In genomic region chr14:51978566-51979398, GRCh38 we compare ENCODE assay signal across 8 cellular contexts. TPM values are rescaled to one million over a fixed set of nuclear protein-coding genes. Genes with fewer than 3 reads are reported as not detected.
DNase-seq lines count a peak whose midpoint lies in the region; ATAC-seq lines count a peak whose summit lies in the region.

No MANE protein-coding gene starts in this region.

- intact Hi-C loops in left cardiac atrium (cut with DNase I) = loop anchor here in 1 of 2 donors (10.0 kb wide), 1 partner anchor 114 kb away; the partner anchor contains the start of gene GNG2

- peaks cover 5 to 6% (median 6%) of the 10 kb centered on the region in 3 donors for H3K4me1 Mint-ChIP-seq in T-cell
- peaks cover 8% of the 10 kb centered on the region for H3K4me1 Mint-ChIP-seq in activated naive CD8-positive, alpha-beta T cell treated with anti-CD3 and anti-CD28 coated beads, Interleukin-2, amount 50 U/mL, for 24 hours

- no peak overlapping the region for H3K27ac Mint-ChIP-seq in T-cell
- H3K27ac Mint-ChIP-seq in activated naive CD8-positive, alpha-beta T cell treated with anti-CD3 and anti-CD28 coated beads, Interleukin-2, amount 50 U/mL, for 24 hours = no peak overlapping the region

- ATAC-seq in T-cell (replicated peaks in 1 of 4) = peak; percentile 67 to 86 (median 78)
- ATAC-seq in activated naive CD8-positive, alpha-beta T cell treated with anti-CD3 and anti-CD28 coated beads, Interleukin-2, amount 50 U/mL, for 24 hours = peak; percentile 63
- peak; percentile 79 to 81 for ATAC-seq in left cardiac atrium
- ATAC-seq in HG03571 (IDR thresholded peaks at IDR 0.05; ENCODE audit: unreplicated experiment) = no peak

- H3K4me3 Mint-ChIP-seq in T-cell = no peak overlapping the region
- no peak overlapping the region for H3K4me3 Mint-ChIP-seq in activated naive CD8-positive, alpha-beta T cell treated with anti-CD3 and anti-CD28 coated beads, Interleukin-2, amount 50 U/mL, for 24 hours

- no peaks in the 10 kb centered on the region for H3K36me3 Mint-ChIP-seq in T-cell
- H3K36me3 Mint-ChIP-seq in activated naive CD8-positive, alpha-beta T cell treated with anti-CD3 and anti-CD28 coated beads, Interleukin-2, amount 50 U/mL, for 24 hours (ENCODE audit: low read depth) = no peaks in the 10 kb centered on the region

- H3K9me3 Mint-ChIP-seq in T-cell = no peaks in the 10 kb centered on the region
- no peaks in the 10 kb centered on the region for H3K9me3 Mint-ChIP-seq in activated naive CD8-positive, alpha-beta T cell treated with anti-CD3 and anti-CD28 coated beads, Interleukin-2, amount 50 U/mL, for 24 hours

- POLR2A ChIA-PET in T-cell (lab: Charles Lee) = interaction anchor here in 1 of 2 donors (0.6 to 1.1 kb wide), 3 partner anchors 27 to 111 kb away, joined by 3 read pairs; no protein-coding TSS in a partner anchor

- peak; percentile 48 for DNase-seq in CMK (ENCODE audit: low read depth)
- DNase-seq in H4 (ENCODE audit: low spot score) = peak; percentile 65
- peak; percentile 53 for DNase-seq in NCI-H1436 treated with DMSO at 0.1 percent for 48 hours (lab: John Stamatoyannopoulos, UW)
- peak; percentile 41 to 84 (median 74) for DNase-seq in T-cell
- DNase-seq in activated naive CD8-positive, alpha-beta T cell treated with anti-CD3 and anti-CD28 coated beads, Interleukin-2, amount 50 U/mL, for 24 hours = peak; percentile 87
- DNase-seq in left cardiac atrium = peak; percentile 82
- DNase-seq in renal cortical epithelial cell (ENCODE audit: low read depth) = peak; percentile 67

- CTCF ChIA-PET in T-cell (lab: Charles Lee) = interaction anchor here (0.5 to 3.6 kb wide), 33 partner anchors 8 to 1752 kb away, joined by 3 to 10 read pairs (median 4); partner anchors contain the start of gene GNG2 (in 2 of the 2)

- no peaks in the 10 kb centered on the region for H3K27me3 Mint-ChIP-seq in T-cell
- H3K27me3 Mint-ChIP-seq in activated naive CD8-positive, alpha-beta T cell treated with anti-CD3 and anti-CD28 coated beads, Interleukin-2, amount 50 U/mL, for 24 hours = no peaks in the 10 kb centered on the region

RNA-seq across cellular contexts. Expression of gene RTRAF, which starts 10.6 kb away (rescaled TPM):
- total RNA-seq in H4 (2014; rRNA removed; shearing (Covaris generic)) = 129 and 175 TPM in 2 replicates
- total RNA-seq in T-cell (100 to 1,000 TPM in 4 of 5 donors, 10 to 100 TPM in 1; 97.4 to 139 (median 110) TPM), left cardiac atrium (100 to 1,000 TPM; 172 to 187 TPM), renal cortical epithelial cell (49.3 and 65.1 TPM in 2 replicates)
